In genomic region chr6:70574643-70575042, GRCh38 we compare ENCODE assay signal across 24 cellular contexts. TPM values are rescaled to one million over a fixed set of nuclear protein-coding genes. Genes with fewer than 3 reads are reported as not detected.
DNase-seq lines count a peak whose midpoint lies in the region; ATAC-seq, FAIRE-seq and TF ChIP-seq lines count a peak whose summit lies in the region.
"Had no signal": no experiment of that assay in that cellular context is flagged by ENCODE, and none has a peak within 500 bp of the region (broad histone marks: within the 10 kb centered on the region; RNA-seq: fewer than 3 reads in every experiment).

No MANE protein-coding gene starts in this region.

- H3K27ac ChIP-seq in HepG2 (ENCODE audit: extremely low read length, insufficient read depth, low read length) (no peak overlapping the region), right lobe of liver (no peak overlapping the region), K562 (ENCODE audit: extremely low read depth, low read depth, low read length) (no peak overlapping the region)
- H3K27ac ChIP-seq: A549; BLaER1 treated with 17β-estradiol and CSF1 and Interleukin-3, amounts not matched to agents 10 nM and 100 nM; GM23248 had no signal

- WGBS in HepG2 (ENCODE audit: low lambda C conversion rate) = 100% methylated on average over 2 of the region's 2 CpGs
- 100% methylated on average over 2 of the region's 2 CpGs for WGBS in right lobe of liver (ENCODE audit: insufficient coverage, low coverage, low lambda C conversion rate, missing lambda C conversion rate)
- WGBS in K562 (ENCODE audit: insufficient coverage, low coverage, missing lambda C conversion rate) = 50% methylated on average over 2 of the region's 2 CpGs

- H3K9me3 Mint-ChIP-seq in neural crest cell = peaks cover 3% of the 10 kb centered on the region
- H3K9me3 Mint-ChIP-seq: CD14-positive monocyte; CD4-positive, alpha-beta T cell; CD8-positive, alpha-beta memory T cell; H9; HFFc6 had no signal

- TF ChIP-seq CTCF in HepG2 (CRISPR knock-in tag; IDR thresholded peaks at IDR 0.05) = no peak
- TF ChIP-seq CTCF in right lobe of liver (IDR thresholded peaks at IDR 0.05) = no peak
- TF ChIP-seq CTCF in K562 (IDR thresholded peaks at IDR 0.05 in 2 of 3, conservative IDR thresholded peaks at IDR 0.05 in 1 of 3; ENCODE audit: insufficient read depth in 2 of 3, low read depth in 1 of 3, low read length in 3 of 3) = no peak
- no peak for TF ChIP-seq CTCF in neural crest cell (conservative IDR thresholded peaks at IDR 0.05)

- POLR2A ChIA-PET in HepG2 (lab: Yijun Ruan, JAX) (interaction anchor here (3.1 kb wide), 1 partner anchor 8 kb away, joined by 9 read pairs; the partner anchor contains the start of gene SDHAF4), K562 (lab: Yijun Ruan, JAX) (interaction anchor here (0.6 to 1.7 kb wide), 2 partner anchors 8 to 31 kb away, joined by 5 to 8 read pairs; partner anchors contain the start of gene SDHAF4)

- H3K9me1 ChIP-seq in K562 (ENCODE audit: control insufficient read depth, insufficient read depth, low read length) = no peaks in the 10 kb centered on the region

- H3K4me2 ChIP-seq in HepG2 (ENCODE audit: low read depth, low read length) = no peak overlapping the region
- no peak overlapping the region for H3K4me2 ChIP-seq in K562 (ENCODE audit: insufficient read depth, low read length)
- H3K4me2 ChIP-seq: A549; BLaER1 treated with 17β-estradiol and CSF1 and Interleukin-3, amounts not matched to agents 10 nM and 100 nM had no signal

- no peaks in the 10 kb centered on the region for H3K4me1 ChIP-seq in HepG2 (ENCODE audit: insufficient read depth, low read length)
- no peaks in the 10 kb centered on the region for H3K4me1 ChIP-seq in right lobe of liver
- H3K4me1 ChIP-seq in K562 (replicated peaks in 1 of 2; ENCODE audit: control insufficient read depth in 2 of 2, insufficient read depth in 2 of 2, low read length in 2 of 2) = no peaks in the 10 kb centered on the region
- H3K4me1 ChIP-seq: A549, BE2C had no signal

- no peak for ATAC-seq in HepG2
- ATAC-seq in right lobe of liver = no peak
- no peak for ATAC-seq in K562
- ATAC-seq: A549, HCT116 had no signal

- in situ Hi-C loops in HepG2 (cut with HindIII; ENCODE audit: extremely low pct_ligation_motif_present, low pct_unique_long_range_greater_than_20kb) (no loop called here), K562 (cut with MboI) (no loop called here)

- peaks cover 18% of the 10 kb centered on the region for H3K36me3 Mint-ChIP-seq in neural crest cell (ENCODE audit: low read depth)

- H2AFZ ChIP-seq in HepG2 (ENCODE audit: low read length) (no peak overlapping the region), K562 (ENCODE audit: low read depth, low read length) (no peak overlapping the region)
- H2AFZ ChIP-seq: GM23248 had no signal

- CTCF ChIA-PET in HepG2 (lab: Yijun Ruan, JAX; ENCODE audit: low intra/inter-chr PET ratio, low total read pairs) (no interaction called here), K562 (lab: Yijun Ruan, JAX; ENCODE audit: low intra/inter-chr PET ratio) (no interaction called here)

- no peaks in the 10 kb centered on the region for H3K27me3 ChIP-seq in HepG2 (ENCODE audit: control insufficient read depth in 1 of 2, insufficient read depth in 2 of 2, low read length in 2 of 2)
- H3K27me3 ChIP-seq in right lobe of liver = no peaks in the 10 kb centered on the region
- peaks cover 0 to 3% of the 10 kb centered on the region in 2 experiments; a peak in 1 of 5 replicates for H3K27me3 ChIP-seq in K562 (ENCODE audit: control insufficient read depth in 2 of 2, insufficient read depth in 2 of 2, low read length in 2 of 2)
- H3K27me3 ChIP-seq: BE2C; BLaER1 treated with 17β-estradiol and CSF1 and Interleukin-3, amounts not matched to agents 10 nM and 100 nM had no signal

- TF ChIP-seq RAD21 in HepG2 (CRISPR knock-in tag; IDR thresholded peaks at IDR 0.05) = no peak
- no peak for TF ChIP-seq RAD21 in K562 (CRISPR knock-in tag; conservative IDR thresholded peaks at IDR 0.05 in 1 of 2, IDR thresholded peaks at IDR 0.05 in 1 of 2)

- FAIRE-seq in HepG2 (lab: Jason Lieb, UNC) = no peak
- FAIRE-seq in K562 (lab: Jason Lieb, UNC) = no peak
- FAIRE-seq: A549, GM12891 had no signal

- H3K36me3 ChIP-seq in HepG2 (replicated peaks in 1 of 2; ENCODE audit: control insufficient read depth in 1 of 2, insufficient read depth in 2 of 2, low read length in 2 of 2) (no peaks in the 10 kb centered on the region), right lobe of liver (no peaks in the 10 kb centered on the region), K562 (ENCODE audit: control insufficient read depth, insufficient read depth, low read length) (no peaks in the 10 kb centered on the region)
- H3K36me3 ChIP-seq: BE2C had no signal

- H3K4me3 Mint-ChIP-seq in neural crest cell = peak overlapping the region; percentile 34
- H3K4me3 Mint-ChIP-seq: CD14-positive monocyte; CD4-positive, alpha-beta T cell; CD8-positive, alpha-beta memory T cell; H9; HFFc6 had no signal

- no peaks in the 10 kb centered on the region for H3K9me3 ChIP-seq in HepG2 (ENCODE audit: low read length)
- H3K9me3 ChIP-seq in right lobe of liver = no peaks in the 10 kb centered on the region
- no peaks in the 10 kb centered on the region for H3K9me3 ChIP-seq in K562 (replicated peaks; ENCODE audit: control insufficient read depth, insufficient read depth, low read depth, low read length)
- H3K9me3 ChIP-seq: A549, BE2C had no signal

- H3K27me3 Mint-ChIP-seq in neural crest cell (ENCODE audit: low read depth) = no peaks in the 10 kb centered on the region
- H3K27me3 Mint-ChIP-seq: CD4-positive, alpha-beta T cell had no signal

- TF ChIP-seq EP300 in HepG2 (IDR thresholded peaks at IDR 0.05; ENCODE audit: low read depth in 2 of 2, low read length in 2 of 2) (no peak), HepG2 (CRISPR knock-in tag; IDR thresholded peaks at IDR 0.05; ENCODE audit: borderline replicate concordance) (no peak), K562 (IDR thresholded peaks at IDR 0.05; ENCODE audit: low read length) (no peak)

- no peak overlapping the region for H3K27ac Mint-ChIP-seq in neural crest cell (ENCODE audit: unreplicated experiment)
- H3K27ac Mint-ChIP-seq: CD14-positive monocyte; CD4-positive, alpha-beta T cell; CD8-positive, alpha-beta memory T cell; HFFc6 had no signal

- H3K79me2 ChIP-seq in HepG2 (ENCODE audit: insufficient read depth, low read length) (no peaks in the 10 kb centered on the region), K562 (ENCODE audit: control insufficient read depth, insufficient read depth, low read length) (no peaks in the 10 kb centered on the region)

- H3K9ac ChIP-seq in HepG2 (ENCODE audit: insufficient read depth, low read depth, low read length) = no peak overlapping the region
- H3K9ac ChIP-seq in K562 (ENCODE audit: insufficient read depth in 1 of 2, low read depth in 2 of 2, low read length in 2 of 2) = no peak overlapping the region
- H3K9ac ChIP-seq: BLaER1 treated with 17β-estradiol and CSF1 and Interleukin-3, amounts not matched to agents 10 nM and 100 nM; GM23248 had no signal

- H3K4me3 ChIP-seq in HepG2 (replicated peaks in 1 of 3; ENCODE audit: insufficient read depth in 1 of 3, low read depth in 2 of 3, low read length in 3 of 3) (no peak overlapping the region), right lobe of liver (no peak overlapping the region), K562 (no peak overlapping the region)
- H3K4me3 ChIP-seq: A549; BLaER1 treated with 17β-estradiol and CSF1 and Interleukin-3, amounts not matched to agents 10 nM and 100 nM; GM23248 had no signal

- no peak for TF ChIP-seq POLR2A in HepG2 (IDR thresholded peaks at IDR 0.05; ENCODE audit: insufficient read depth in 1 of 2, low read depth in 2 of 2, low read length in 2 of 2)
- no peak for TF ChIP-seq POLR2A in right lobe of liver (IDR thresholded peaks at IDR 0.05)
- no peak for TF ChIP-seq POLR2A in K562 (conservative IDR thresholded peaks at IDR 0.05)

- H3K4me1 Mint-ChIP-seq in neural crest cell = peaks cover 2% of the 10 kb centered on the region
- H3K4me1 Mint-ChIP-seq: CD14-positive monocyte had no signal

- intact Hi-C loops in HepG2 (cut with micrococcal nuclease; ENCODE audit: unreplicated experiment) = no loop called here
- intact Hi-C loops in right lobe of liver (cut with DNase I) = no loop called here
- intact Hi-C loops in K562 (cut with micrococcal nuclease) = no loop called here

- H4K20me1 ChIP-seq in HepG2 (ENCODE audit: insufficient read depth, low read length) (no peaks in the 10 kb centered on the region), K562 (replicated peaks; ENCODE audit: control insufficient read depth, insufficient read depth, low read length) (no peaks in the 10 kb centered on the region; the same call in 1 of the 2 replicates)
- H4K20me1 ChIP-seq: BLaER1 treated with 17β-estradiol and CSF1 and Interleukin-3, amounts not matched to agents 10 nM and 100 nM had no signal

- no peak for DNase-seq in HepG2 (ENCODE audit: low spot score)
- DNase-seq in right lobe of liver = no peak
- no peak for DNase-seq in K562 (ENCODE audit: extremely low read depth in 1 of 4, low spot score in 3 of 4)
- DNase-seq in neural crest cell (ENCODE audit: low read depth, low spot score) = no peak
- DNase-seq in stimulated activated CD8-positive, alpha-beta memory T cell treated with anti-CD3 and anti-CD28 coated beads, Interleukin-4, amount 100 ng/mL, for 48 hours = no peak
- no peak for DNase-seq in hippocampal formation (lab: John Stamatoyannopoulos, UW)
- DNase-seq: 8988T; ACHN; AML-193; BE2C; Calu3; CD4-positive, alpha-beta T cell; CD8-positive, alpha-beta memory T cell; DMS53; DMS79 treated with DMSO at 0.1 percent for 48 hours; GF-D8; GM23248; H9; HFFc6 had no signal

- BruUV-seq in HepG2 (replicated peaks; lab: Mats Ljungman, UMichigan) (no TSS peak), K562 (replicated peaks; lab: Mats Ljungman, UMichigan) (no TSS peak)

RNA-seq across cellular contexts. Expression of gene SDHAF4, which starts 7.9 kb away (rescaled TPM):
- total RNA-seq in HepG2 (2016; rRNA removed; fragmentation: Illumina TruSeq; extraction: Trizol) = 7.1 and 7.5 TPM in 2 replicates
- 3.3 and 3.6 TPM in 2 replicates for total RNA-seq in HepG2 (2016; cell fraction: cytosol; rRNA removed; fragmentation: Illumina TruSeq; extraction: Trizol; ENCODE audit: low read depth)
- 6.9 and 7.8 TPM in 2 replicates for total RNA-seq in HepG2 (2016; cell fraction: insoluble cytoplasmic fraction; rRNA removed; fragmentation: Illumina TruSeq; extraction: Trizol)
- 6.3 and 6.6 TPM in 2 replicates for total RNA-seq in HepG2 (2016; cell fraction: membrane; rRNA removed; fragmentation: Illumina TruSeq; extraction: Trizol)
- total RNA-seq in HepG2 (2016; cell fraction: nucleus; rRNA removed; fragmentation: Illumina TruSeq; extraction: Trizol) = 6.1 and 6.3 TPM in 2 replicates
- 9.5 and 10.8 TPM in 2 replicates for polyA plus RNA-seq in HepG2 (2011; rRNA removed)
- polyA plus RNA-seq in HepG2 (2011; cell fraction: cytosol; rRNA removed) = 5.0 and 5.6 TPM in 2 replicates
- polyA plus RNA-seq in HepG2 (2011; cell fraction: nucleus; rRNA removed) = 3.1 and 3.5 TPM in 2 replicates
- 8.4 and 14.7 TPM in 2 replicates for polyA plus RNA-seq in HepG2 (2012)
- 1.7 and 3.2 TPM in 2 replicates for polyA plus RNA-seq in HepG2 (2016; cell fraction: cytosol; fragmentation: Illumina TruSeq; extraction: Trizol; ENCODE audit: low read depth)
- 7.0 and 8.4 TPM in 2 replicates for polyA plus RNA-seq in HepG2 (2016; cell fraction: insoluble cytoplasmic fraction; fragmentation: Illumina TruSeq; extraction: Trizol; ENCODE audit: low read depth)
- polyA plus RNA-seq in HepG2 (2016; cell fraction: membrane; fragmentation: Illumina TruSeq; extraction: Trizol; ENCODE audit: low read depth) = 4.1 TPM in 2 replicates
- 6.6 and 9.4 TPM in 2 replicates for polyA plus RNA-seq in HepG2 (2016; cell fraction: nucleus; fragmentation: Illumina TruSeq; extraction: Trizol; ENCODE audit: insufficient read depth, low read depth)
- 1.0 and 1.9 TPM in 2 replicates for polyA minus RNA-seq in HepG2 (2011; rRNA and poly(A)+ RNA removed; ENCODE audit: low replicate concordance)
- 4.4 and 4.7 TPM in 2 replicates for polyA minus RNA-seq in HepG2 (2011; cell fraction: cytosol; rRNA and poly(A)+ RNA removed)
- 7.7 and 19.6 TPM in 2 replicates for polyA minus RNA-seq in HepG2 (2011; cell fraction: nucleus; rRNA and poly(A)+ RNA removed)
- 1 to 10 TPM; 2.9 to 5.5 (median 4.5) TPM for total RNA-seq in right lobe of liver
- 14.5 and 38.4 TPM in 2 replicates for total RNA-seq in K562 (2011; cell fraction: chromatin; rRNA removed; ENCODE audit: low replicate concordance)
- total RNA-seq in K562 (2011; cell fraction: nucleolus; rRNA removed) = 9.9 and 14.7 TPM in 2 replicates
- 20.9 and 38.2 TPM in 2 replicates for total RNA-seq in K562 (2011; cell fraction: nucleoplasm; rRNA removed)
- total RNA-seq in K562 (2014; rRNA removed) = 3.5 and 6.5 TPM in 2 replicates
- total RNA-seq in K562 (2014; rRNA removed; fragmentation: Illumina TruSeq; extraction: Trizol) = 7.5 and 9.2 TPM in 2 replicates
- 7.6 and 8.0 TPM in 2 replicates for total RNA-seq in K562 (2015; rRNA removed; fragmentation: Illumina TruSeq; extraction: Trizol)
- 6.2 and 6.5 TPM in 2 replicates for total RNA-seq in K562 (2021)
- polyA plus RNA-seq in K562 (2011; rRNA removed) = 12.0 and 15.2 TPM in 2 replicates
- polyA plus RNA-seq in K562 (2011; cell fraction: cytosol; rRNA removed) = 2.9 and 6.9 TPM in 2 replicates
- 6.2 and 9.3 TPM in 2 replicates for polyA plus RNA-seq in K562 (2011; cell fraction: nucleus; rRNA removed)
- polyA plus RNA-seq in K562 (2012) = 9.0 and 13.4 TPM in 2 replicates
- 4.6 and 6.1 TPM in 2 replicates for polyA plus RNA-seq in K562 (2014; fragmentation: Illumina TruSeq; extraction: Trizol)
- 1 to 10 TPM; 4.9 to 5.1 TPM for polyA plus RNA-seq in K562 (2014; fragmentation: Nextera tagmentation; extraction: Ambion mirVana)
- 10.4 and 14.3 TPM in 2 replicates for polyA plus RNA-seq in K562 (2014; rRNA removed)
- 2.5 and 2.8 TPM in 2 replicates for polyA minus RNA-seq in K562 (2011; rRNA and poly(A)+ RNA removed)
- polyA minus RNA-seq in K562 (2011; cell fraction: cytosol; rRNA and poly(A)+ RNA removed) = 2.2 and 5.5 TPM in 2 replicates
- polyA minus RNA-seq in K562 (2011; cell fraction: nucleus; rRNA and poly(A)+ RNA removed) = 6.5 and 12.3 TPM in 2 replicates
- 18.9 and 19.2 TPM in 2 replicates for total RNA-seq in neural crest cell

Comparison
In these comparisons a context has a peak if more than half of its experiments do, and no peak if none do; other contexts are left out.
1. Of the 241 proteins assayed by ChIP-seq in both HepG2 and K562: peak only in HepG2: none; only in K562: none; in both: ZNF121; in neither: 240.